Comparison of ENCODE assay signal across 17 cellular contexts in genomic region chr17:34307110-34307509, GRCh38. TPM values are rescaled to one million over a fixed set of nuclear protein-coding genes. Genes with fewer than 3 reads are reported as not detected.
DNase-seq lines count a peak whose midpoint lies in the region; FAIRE-seq and TF ChIP-seq lines count a peak whose summit lies in the region.
"Had no signal": no experiment of that assay in that cellular context is flagged by ENCODE, and none has a peak within 500 bp of the region (broad histone marks: within the 10 kb centered on the region; RNA-seq: fewer than 3 reads in every experiment).

No MANE protein-coding gene starts in this region.

- H3K79me2 ChIP-seq in hepatocyte = no peaks in the 10 kb centered on the region

- 60% methylated on average over 3 of the region's 3 CpGs for WGBS in hepatocyte (ENCODE audit: low lambda C conversion rate, missing lambda C conversion rate)

- no peaks in the 10 kb centered on the region for H3K36me3 Mint-ChIP-seq in activated naive CD4-positive, alpha-beta T cell treated with anti-CD3 and anti-CD28 coated beads for 36 hours (ENCODE audit: low read depth)

- no peaks in the 10 kb centered on the region for H3K9me3 Mint-ChIP-seq in activated naive CD4-positive, alpha-beta T cell treated with anti-CD3 and anti-CD28 coated beads for 36 hours
- H3K9me3 Mint-ChIP-seq: T-helper 2 cell treated with Interferon-gamma antibody and Interleukin-4, amounts not matched to agents 5 μg/mL and 100 μg/mL, for 36 hours had no signal

- no peaks in the 10 kb centered on the region for H3K9me3 ChIP-seq in left ventricle myocardium inferior (replicated peaks)
- no peaks in the 10 kb centered on the region for H3K9me3 ChIP-seq in hepatocyte (ENCODE audit: low read depth)
- H3K9me3 ChIP-seq: neutrophil had no signal

- intact Hi-C loops in activated naive CD4-positive, alpha-beta T cell treated with anti-CD3 and anti-CD28 coated beads for 36 hours (cut with micrococcal nuclease) = loop anchor here (2.0 kb wide), 1 partner anchor 106 kb away; no protein-coding TSS in a partner anchor
- intact Hi-C loops in left ventricle myocardium inferior (cut with micrococcal nuclease) = loop anchor here (5.0 to 10.0 kb wide), 2 partner anchors 58 to 105 kb away; partner anchors contain the start of gene CCL1

- no peaks in the 10 kb centered on the region for H3K9me2 ChIP-seq in hepatocyte (replicated peaks; ENCODE audit: insufficient read depth)

- peak; percentile 7 for DNase-seq in activated naive CD4-positive, alpha-beta T cell treated with anti-CD3 and anti-CD28 coated beads for 36 hours
- no peak for DNase-seq in activated naive CD4-positive, alpha-beta T cell treated with Interleukin-2 at 50 U/mL for 16 hours
- DNase-seq in cardiac fibroblast (ENCODE audit: low read depth in 2 of 2) (peak; percentile 86 to 95), left ventricle myocardium inferior (peak; percentile 46), stromal cell of bone marrow (ENCODE audit: low read depth) (peak; percentile 53), hepatocyte (ENCODE audit: low spot score) (no peak), GM12891 (ENCODE audit: insufficient read length, low spot score) (no peak), NCI-H146 (lab: John Stamatoyannopoulos, UW) (no peak)
- DNase-seq: activated CD4-positive, alpha-beta T cell treated with anti-CD3 and anti-CD28 coated beads, Interleukin-2, amount 50 U/mL, for 1 hour; NCI-H1417 treated with DMSO at 0.1 percent for 48 hours; NCI-H510A treated with DMSO at 0.1 percent for 48 hours had no signal

- FAIRE-seq in GM12891 (lab: Jason Lieb, UNC) = no peak
- FAIRE-seq: A204.1 had no signal

- CTCF ChIA-PET in activated naive CD4-positive, alpha-beta T cell treated with anti-CD3 and anti-CD28 coated beads for 36 hours (lab: Charles Lee) = interaction anchor here (0.6 to 1.4 kb wide), 3 partner anchors 43 to 54 kb away, joined by 3 to 5 read pairs (median 3); no protein-coding TSS in a partner anchor

- no peaks in the 10 kb centered on the region for H3K27me3 ChIP-seq in left ventricle myocardium inferior (ENCODE audit: low read depth)
- no peaks in the 10 kb centered on the region for H3K27me3 ChIP-seq in hepatocyte
- H3K27me3 ChIP-seq: neutrophil had no signal

- H3K4me3 Mint-ChIP-seq in activated naive CD4-positive, alpha-beta T cell treated with anti-CD3 and anti-CD28 coated beads for 36 hours = no peak overlapping the region
- H3K4me3 Mint-ChIP-seq: T-helper 2 cell treated with Interferon-gamma antibody and Interleukin-4, amounts not matched to agents 5 μg/mL and 100 μg/mL, for 36 hours had no signal

- peaks cover 2% of the 10 kb centered on the region for H3K4me1 Mint-ChIP-seq in activated naive CD4-positive, alpha-beta T cell treated with anti-CD3 and anti-CD28 coated beads for 36 hours (ENCODE audit: low read depth)

- no peaks in the 10 kb centered on the region for H4K20me1 ChIP-seq in hepatocyte (ENCODE audit: insufficient read depth, poor library complexity, severe bottlenecking)

- peaks cover 40% of the 10 kb centered on the region for H3K4me1 ChIP-seq in left ventricle myocardium inferior
- no peaks in the 10 kb centered on the region for H3K4me1 ChIP-seq in hepatocyte (ENCODE audit: insufficient read depth)

- H3K4me3 ChIP-seq in cardiac fibroblast (replicated peaks in 1 of 2; ENCODE audit: low read depth in 2 of 2, low read length in 2 of 2) (no peak overlapping the region), left ventricle myocardium inferior (no peak overlapping the region), hepatocyte (no peak overlapping the region)

- TF ChIP-seq CTCF in cardiac fibroblast (IDR thresholded peaks at IDR 0.05; ENCODE audit: low read depth, low read length) = no peak
- no peak for TF ChIP-seq CTCF in left ventricle myocardium inferior (IDR thresholded peaks at IDR 0.05; ENCODE audit: borderline replicate concordance)
- no peak for TF ChIP-seq CTCF in hepatocyte (IDR thresholded peaks at IDR 0.05; ENCODE audit: poor library complexity)

- no peak overlapping the region for H3K4me2 ChIP-seq in hepatocyte

- H3K27me3 Mint-ChIP-seq in activated naive CD4-positive, alpha-beta T cell treated with anti-CD3 and anti-CD28 coated beads for 36 hours (ENCODE audit: low read depth) = peaks cover 7% of the 10 kb centered on the region

- TF ChIP-seq POLR2A in GM12891 (IDR thresholded peaks at IDR 0.05; ENCODE audit: low read depth, low read length) = no peak

- H3K36me3 ChIP-seq in left ventricle myocardium inferior (no peaks in the 10 kb centered on the region), hepatocyte (replicated peaks; ENCODE audit: insufficient read depth, low read depth) (no peaks in the 10 kb centered on the region)
- H3K36me3 ChIP-seq: neutrophil had no signal

- no peak overlapping the region for H2AFZ ChIP-seq in hepatocyte

- H3K27ac Mint-ChIP-seq in activated naive CD4-positive, alpha-beta T cell treated with anti-CD3 and anti-CD28 coated beads for 36 hours = no peak overlapping the region
- H3K27ac Mint-ChIP-seq: T-helper 2 cell treated with Interferon-gamma antibody and Interleukin-4, amounts not matched to agents 5 μg/mL and 100 μg/mL, for 36 hours had no signal

- peak overlapping the region; percentile 68 for H3K27ac ChIP-seq in left ventricle myocardium inferior (replicated peaks)
- no peak overlapping the region for H3K27ac ChIP-seq in hepatocyte
- H3K27ac ChIP-seq: neutrophil had no signal

TF ChIP-seq in GM12891, 5 proteins besides CTCF, POLR2A, EP300 and RAD21:
- TF ChIP-seq POLR2AphosphoS5 (IDR thresholded peaks at IDR 0.05; ENCODE audit: low read depth, low read length) (no peak), POU2F2 (IDR thresholded peaks at IDR 0.05; ENCODE audit: low read depth, low read length) (no peak), TAF1 (IDR thresholded peaks at IDR 0.05; ENCODE audit: low read depth, low read length) (no peak), PAX5 (IDR thresholded peaks at IDR 0.05; ENCODE audit: insufficient read depth, low read length, severe bottlenecking) (no peak), SPI1 (IDR thresholded peaks at IDR 0.05; ENCODE audit: low read depth, low read length) (no peak)

RNA-seq across cellular contexts. Expression of gene CCL8, which starts 12.1 kb away (rescaled TPM):
- total RNA-seq in activated naive CD4-positive, alpha-beta T cell treated with anti-CD3 and anti-CD28 coated beads for 36 hours = not detected
- 0.41 TPM for total RNA-seq in left ventricle myocardium inferior
- total RNA-seq in hepatocyte = 0.12 TPM in 1 of 2 replicates, not detected in the other
- 1.6 TPM in 1 of 2 replicates, not detected in the other for polyA plus RNA-seq in hepatocyte
- polyA plus RNA-seq in GM12891 (2012; ENCODE audit: low read depth, missing spikeins) = not detected
- total RNA-seq: astrocyte, lower leg skin had no signal

RNA-seq across cellular contexts. Expression of gene CCL11, which starts 21.6 kb away (rescaled TPM):
- total RNA-seq in activated naive CD4-positive, alpha-beta T cell treated with anti-CD3 and anti-CD28 coated beads for 36 hours = not detected
- total RNA-seq in left ventricle myocardium inferior = 3.8 TPM
- total RNA-seq in hepatocyte = 0.40 TPM in 1 of 2 replicates, not detected in the other
- polyA plus RNA-seq in hepatocyte = 0.29 and 0.82 TPM in 2 replicates
- polyA plus RNA-seq in GM12891 (2012; ENCODE audit: low read depth, missing spikeins) = not detected
- total RNA-seq: astrocyte, lower leg skin, temporal lobe had no signal

RNA-seq across cellular contexts. Expression of gene CCL7, which starts 37.1 kb away (rescaled TPM):
- not detected for total RNA-seq in activated naive CD4-positive, alpha-beta T cell treated with anti-CD3 and anti-CD28 coated beads for 36 hours
- total RNA-seq in left ventricle myocardium inferior (not detected), hepatocyte (not detected in 2 replicates)
- 0.69 and 1.2 TPM in 2 replicates for polyA plus RNA-seq in hepatocyte
- polyA plus RNA-seq in GM12891 (2012; ENCODE audit: low read depth, missing spikeins) = not detected
- total RNA-seq: astrocyte, lower leg skin, temporal lobe had no signal

RNA-seq across cellular contexts. Expression of gene CCL13, which starts 49.2 kb away (rescaled TPM):
- total RNA-seq in activated naive CD4-positive, alpha-beta T cell treated with anti-CD3 and anti-CD28 coated beads for 36 hours = not detected
- total RNA-seq in left ventricle myocardium inferior (0.74 TPM), hepatocyte (0.32 TPM in 1 of 2 replicates, not detected in the other)
- polyA plus RNA-seq in hepatocyte = not detected in 2 replicates
- polyA plus RNA-seq in GM12891 (2012; ENCODE audit: low read depth, missing spikeins) = not detected
- total RNA-seq: astrocyte had no signal

RNA-seq across cellular contexts. Expression of gene CCL2, which starts 52.0 kb away (rescaled TPM):
- not detected for total RNA-seq in activated naive CD4-positive, alpha-beta T cell treated with anti-CD3 and anti-CD28 coated beads for 36 hours
- 24.3 TPM for total RNA-seq in left ventricle myocardium inferior
- 27.4 and 27.5 TPM in 2 replicates for total RNA-seq in hepatocyte
- 54.0 and 64.8 TPM in 2 replicates for polyA plus RNA-seq in hepatocyte
- not detected for polyA plus RNA-seq in GM12891 (2012; ENCODE audit: low read depth, missing spikeins)

Comparison
In these comparisons a context has a peak if more than half of its experiments do, and no peak if none do; other contexts are left out.
1. DNase-seq: peak in activated naive CD4-positive, alpha-beta T cell treated with anti-CD3 and anti-CD28 coated beads for 36 hours (single experiment), cardiac fibroblast (2 of 2), left ventricle myocardium inferior (single experiment) and stromal cell of bone marrow (single experiment); none in activated naive CD4-positive, alpha-beta T cell treated with Interleukin-2 at 50 U/mL for 16 hours (single experiment), hepatocyte (single experiment), GM12891 (single experiment) and NCI-H146 (single experiment).